ENCODE assay signal across 9 cellular contexts in genomic region chr7:37683263-37684120, GRCh38. TPM values are rescaled to one million over a fixed set of nuclear protein-coding genes. Genes with fewer than 3 reads are reported as not detected.
DNase-seq lines count a peak whose midpoint lies in the region; ATAC-seq, FAIRE-seq and TF ChIP-seq lines count a peak whose summit lies in the region.
"Had no signal": no experiment of that assay in that cellular context is flagged by ENCODE, and none has a peak within 500 bp of the region (broad histone marks: within the 10 kb centered on the region; RNA-seq: fewer than 3 reads in every experiment).

GPR141 (plus strand) TSS chr7:37683766; CDS start chr7:37740394, 56,628 bp downstream.

- FAIRE-seq in GM19239 (lab: Jason Lieb, UNC) = peak; percentile 97

- H3K4me3 Mint-ChIP-seq in T-helper 17 cell = no peak within 1 kb of the TSS
- peak within 1 kb of the TSS in 1 of 2 donors; percentile 52 for H3K4me3 Mint-ChIP-seq in stimulated activated naive B cell treated with anti-CD40 and anti-IgM and Interleukin-4, amounts not matched to agents 10 μg/mL and 1 μg/mL and 100 μg/mL, for 72 hours

- H3K27ac Mint-ChIP-seq in T-helper 17 cell = no peak within 1 kb of the TSS
- H3K27ac Mint-ChIP-seq in stimulated activated naive B cell treated with anti-CD40 and anti-IgM and Interleukin-4, amounts not matched to agents 10 μg/mL and 1 μg/mL and 100 μg/mL, for 72 hours = no peak within 1 kb of the TSS

- CTCF ChIA-PET in HEK293T (lab: Yijun Ruan, JAX) = no interaction called here

- peak; percentile 85 for ATAC-seq in HG03135 (IDR thresholded peaks at IDR 0.05; ENCODE audit: unreplicated experiment)
- ATAC-seq in T-helper 17 cell = peak; percentile 47
- ATAC-seq in stimulated activated naive B cell treated with anti-CD40 and anti-IgM and Interleukin-4, amounts not matched to agents 10 μg/mL and 1 μg/mL and 100 μg/mL, for 72 hours (replicated peaks) = peak; percentile 99 to 100

- peak; percentile 86 to 87 for DNase-seq in AML-193 (lab: John Stamatoyannopoulos, UW)
- DNase-seq in GM19239 (ENCODE audit: insufficient read length, low spot score) = peak; percentile 44
- no peak for DNase-seq in T-helper 17 cell
- DNase-seq in stimulated activated naive B cell treated with anti-CD40 and anti-IgM and Interleukin-4, amounts not matched to agents 10 μg/mL and 1 μg/mL and 100 μg/mL, for 72 hours = peak; percentile 26
- DNase-seq in A172 (ENCODE audit: low spot score) = no peak
- no peak for DNase-seq in HEK293T (ENCODE audit: extremely low spot score)
- no peak for DNase-seq in HPDE6-E6E7 (ENCODE audit: extremely low spot score)

- no peaks in the 10 kb centered on the region for H3K36me3 Mint-ChIP-seq in T-helper 17 cell (ENCODE audit: low read depth)
- H3K36me3 Mint-ChIP-seq in stimulated activated naive B cell treated with anti-CD40 and anti-IgM and Interleukin-4, amounts not matched to agents 10 μg/mL and 1 μg/mL and 100 μg/mL, for 72 hours = no peaks in the 10 kb centered on the region

- POLR2A ChIA-PET in HEK293T (lab: Yijun Ruan, JAX) = no interaction called here

- H3K9me3 Mint-ChIP-seq in stimulated activated naive B cell treated with anti-CD40 and anti-IgM and Interleukin-4, amounts not matched to agents 10 μg/mL and 1 μg/mL and 100 μg/mL, for 72 hours = no peaks in the 10 kb centered on the region

- H3K9me3 ChIP-seq in T-helper 17 cell (ENCODE audit: control insufficient read depth, low read length, poor library complexity, severe bottlenecking) = no peaks in the 10 kb centered on the region

- H3K27me3 Mint-ChIP-seq in T-helper 17 cell = peaks cover 38% of the 10 kb centered on the region
- H3K27me3 Mint-ChIP-seq in stimulated activated naive B cell treated with anti-CD40 and anti-IgM and Interleukin-4, amounts not matched to agents 10 μg/mL and 1 μg/mL and 100 μg/mL, for 72 hours = peaks cover 39 to 69% of the 10 kb centered on the region in 2 donors

- peaks cover 3% of the 10 kb centered on the region for H3K4me1 Mint-ChIP-seq in T-helper 17 cell
- peaks cover 15 to 31% of the 10 kb centered on the region in 2 donors for H3K4me1 Mint-ChIP-seq in stimulated activated naive B cell treated with anti-CD40 and anti-IgM and Interleukin-4, amounts not matched to agents 10 μg/mL and 1 μg/mL and 100 μg/mL, for 72 hours

TF ChIP-seq in HEK293T, 16 proteins besides CTCF, POLR2A, EP300 and RAD21:
- TF ChIP-seq ZNF384 (IDR thresholded peaks at IDR 0.05) (no peak), ELF4 (IDR thresholded peaks at IDR 0.05) (no peak), ARNT (IDR thresholded peaks at IDR 0.05) (no peak), BHLHE40 (IDR thresholded peaks at IDR 0.05; ENCODE audit: borderline replicate concordance) (no peak), FOXA1 (IDR thresholded peaks at IDR 0.05) (no peak), SP1 (IDR thresholded peaks at IDR 0.05) (no peak), FOXK2 (IDR thresholded peaks at IDR 0.05) (no peak), SUZ12 (IDR thresholded peaks at IDR 0.05) (no peak), LEF1 (IDR thresholded peaks at IDR 0.05; ENCODE audit: borderline replicate concordance) (no peak)

RNA-seq across cellular contexts. Expression of gene GPR141, which starts in this region (rescaled TPM):
- total RNA-seq in T-helper 17 cell = under 1 TPM in 1 of 2 donors, not detected in 1; 0.52 TPM
- total RNA-seq in A172 (2014; rRNA removed; shearing (Covaris generic)) = 0.69 TPM in 1 of 2 replicates, not detected in the other
- total RNA-seq: activated CD8-positive, alpha-beta memory T cell treated with anti-CD3 and anti-CD28 coated beads for 36 hours had no signal

Comparison
In these comparisons a context has a peak if more than half of its experiments do, and no peak if none do; other contexts are left out.
1. Peak in ATAC-seq in T-helper 17 cell; RNA of the gene not detected or under 1 TPM.
2. DNase-seq: peak in AML-193 (2 of 2), GM19239 (single experiment) and stimulated activated naive B cell treated with anti-CD40 and anti-IgM and Interleukin-4, amounts not matched to agents 10 μg/mL and 1 μg/mL and 100 μg/mL, for 72 hours (single experiment); none in T-helper 17 cell (0 of 3), A172 (single experiment), HEK293T (single experiment) and HPDE6-E6E7 (single experiment).
3. ATAC-seq: peak in every context shown above with its lines; median percentile 100 in stimulated activated naive B cell treated with anti-CD40 and anti-IgM and Interleukin-4, amounts not matched to agents 10 μg/mL and 1 μg/mL and 100 μg/mL, for 72 hours; 85 in HG03135; 47 in T-helper 17 cell.